ENCODE assay signal across 30 cellular contexts in genomic region chr2:183371545-183371944, GRCh38.
DNase-seq lines count a peak whose midpoint lies in the region; ATAC-seq, FAIRE-seq and TF ChIP-seq lines count a peak whose summit lies in the region.
"Had no signal": no experiment of that assay in that cellular context is flagged by ENCODE, and none has a peak within 500 bp of the region (broad histone marks: within the 10 kb centered on the region; RNA-seq: fewer than 3 reads in every experiment).

No MANE protein-coding gene starts in this region.

- H3K27ac ChIP-seq in brain microvascular endothelial cell = no peak overlapping the region
- no peak overlapping the region for H3K27ac ChIP-seq in prostate gland
- H3K27ac ChIP-seq: breast epithelium, left lung, SJCRH30, tibial nerve, VCaP had no signal

- no peak overlapping the region for H3K4me3 ChIP-seq in brain microvascular endothelial cell (ENCODE audit: low read depth, low read length)
- no peak overlapping the region for H3K4me3 ChIP-seq in prostate gland
- H3K4me3 ChIP-seq: breast epithelium, left lung, SJCRH30, tibial nerve had no signal

- H3K9me3 Mint-ChIP-seq in activated CD4-positive, alpha-beta memory T cell treated with anti-CD3 and anti-CD28 coated beads for 36 hours = peaks cover 10% of the 10 kb centered on the region

- H3K4me3 Mint-ChIP-seq in activated CD4-positive, alpha-beta memory T cell treated with anti-CD3 and anti-CD28 coated beads for 36 hours = no peak overlapping the region
- H3K4me3 Mint-ChIP-seq: activated CD4-positive, alpha-beta T cell treated with anti-CD3 and anti-CD28 coated beads for 36 hours; activated CD8-positive, alpha-beta T cell treated with anti-CD3 and anti-CD28 coated beads, Interleukin-2, amount 10 ng/mL, durations not matched to agents 7 days and 5 days; activated T-helper 17 cell treated with anti-CD3 and anti-CD28 coated beads, Interleukin-2, amount 50 U/mL, for 72 hours; B cell; naive thymus-derived CD8-positive, alpha-beta T cell had no signal

- POLR2A ChIA-PET in activated CD4-positive, alpha-beta memory T cell treated with anti-CD3 and anti-CD28 coated beads for 36 hours (lab: Charles Lee) = no interaction called here

- intact Hi-C loops in left ventricle myocardium superior (cut with micrococcal nuclease) = no loop called here
- intact Hi-C loops in prostate gland (cut with DNase I) = no loop called here
- intact Hi-C loops in activated CD4-positive, alpha-beta memory T cell treated with anti-CD3 and anti-CD28 coated beads for 36 hours (cut with micrococcal nuclease) = no loop called here

- TF ChIP-seq CTCF in brain microvascular endothelial cell (IDR thresholded peaks at IDR 0.05; ENCODE audit: low read depth, low read length, missing control alignments) = no peak
- no peak for TF ChIP-seq CTCF in prostate gland (IDR thresholded peaks at IDR 0.05)

- H3K27me3 Mint-ChIP-seq in activated CD4-positive, alpha-beta memory T cell treated with anti-CD3 and anti-CD28 coated beads for 36 hours = no peaks in the 10 kb centered on the region
- H3K27me3 Mint-ChIP-seq: activated CD4-positive, alpha-beta T cell treated with anti-CD3 and anti-CD28 coated beads for 36 hours; activated T-helper 17 cell treated with anti-CD3 and anti-CD28 coated beads, Interleukin-2, amount 50 U/mL, for 72 hours; B cell had no signal

- no peak for TF ChIP-seq POLR2A in GM12892 (IDR thresholded peaks at IDR 0.05; ENCODE audit: low read depth, low read length)
- no peak for TF ChIP-seq POLR2A in prostate gland (IDR thresholded peaks at IDR 0.05)

- H3K36me3 Mint-ChIP-seq in activated CD4-positive, alpha-beta memory T cell treated with anti-CD3 and anti-CD28 coated beads for 36 hours = no peaks in the 10 kb centered on the region
- H3K36me3 Mint-ChIP-seq: activated naive CD4-positive, alpha-beta T cell treated with anti-CD3 and anti-CD28 coated beads, Interleukin-2, amount 50 U/mL, for 72 hours; naive thymus-derived CD8-positive, alpha-beta T cell had no signal

- H3K4me1 ChIP-seq in prostate gland (replicated peaks) = no peaks in the 10 kb centered on the region
- H3K4me1 ChIP-seq: breast epithelium, left lung, SJCRH30, tibial nerve had no signal

- no peaks in the 10 kb centered on the region for H3K4me1 Mint-ChIP-seq in activated CD4-positive, alpha-beta memory T cell treated with anti-CD3 and anti-CD28 coated beads for 36 hours (ENCODE audit: low read depth)
- H3K4me1 Mint-ChIP-seq: activated CD4-positive, alpha-beta T cell treated with anti-CD3 and anti-CD28 coated beads for 36 hours; activated T-helper 17 cell treated with anti-CD3 and anti-CD28 coated beads, Interleukin-2, amount 50 U/mL, for 72 hours; B cell; naive thymus-derived CD8-positive, alpha-beta T cell had no signal

- no peaks in the 10 kb centered on the region for H3K9me3 ChIP-seq in prostate gland
- H3K9me3 ChIP-seq: breast epithelium, tibial nerve had no signal

- ATAC-seq in GM19324 (IDR thresholded peaks at IDR 0.05; ENCODE audit: low FRiP score, unreplicated experiment) (peak; percentile 63), HG03460 (IDR thresholded peaks at IDR 0.05; ENCODE audit: unreplicated experiment) (peak; percentile 66), left ventricle myocardium superior (no peak)
- ATAC-seq: activated CD4-positive, alpha-beta T cell treated with anti-CD3 and anti-CD28 coated beads for 36 hours; activated CD8-positive, alpha-beta T cell treated with anti-CD3 and anti-CD28 coated beads, Interleukin-2, amount 10 ng/mL, durations not matched to agents 7 days and 5 days; activated naive CD4-positive, alpha-beta T cell treated with anti-CD3 and anti-CD28 coated beads, Interleukin-2, amount 50 U/mL, for 72 hours; activated T-helper 17 cell treated with anti-CD3 and anti-CD28 coated beads, Interleukin-2, amount 50 U/mL, for 72 hours; left lung; naive thymus-derived CD8-positive, alpha-beta T cell had no signal

- H3K27ac Mint-ChIP-seq in activated CD4-positive, alpha-beta memory T cell treated with anti-CD3 and anti-CD28 coated beads for 36 hours = no peak overlapping the region
- H3K27ac Mint-ChIP-seq: activated CD4-positive, alpha-beta T cell treated with anti-CD3 and anti-CD28 coated beads for 36 hours; activated CD8-positive, alpha-beta T cell treated with anti-CD3 and anti-CD28 coated beads, Interleukin-2, amount 10 ng/mL, durations not matched to agents 7 days and 5 days; activated naive CD4-positive, alpha-beta T cell treated with anti-CD3 and anti-CD28 coated beads, Interleukin-2, amount 50 U/mL, for 72 hours; activated T-helper 17 cell treated with anti-CD3 and anti-CD28 coated beads, Interleukin-2, amount 50 U/mL, for 72 hours; B cell; naive thymus-derived CD8-positive, alpha-beta T cell had no signal

- in situ Hi-C loops in brain microvascular endothelial cell (cut with HindIII; ENCODE audit: low pct_ligation_motif_present, low sequenced_read_pairs) = no loop called here

- CTCF ChIA-PET in activated CD4-positive, alpha-beta memory T cell treated with anti-CD3 and anti-CD28 coated beads for 36 hours (lab: Charles Lee) = no interaction called here

- H3K27me3 ChIP-seq in brain microvascular endothelial cell (replicated peaks) = no peaks in the 10 kb centered on the region
- H3K27me3 ChIP-seq in prostate gland (replicated peaks; ENCODE audit: insufficient read depth) = no peaks in the 10 kb centered on the region
- H3K27me3 ChIP-seq: breast epithelium, left lung, SJCRH30, tibial nerve had no signal

- no peak for FAIRE-seq in GM12892 (lab: Jason Lieb, UNC)

- H3K36me3 ChIP-seq in brain microvascular endothelial cell (replicated peaks) = no peaks in the 10 kb centered on the region
- no peaks in the 10 kb centered on the region for H3K36me3 ChIP-seq in prostate gland
- H3K36me3 ChIP-seq: breast epithelium, left lung, tibial nerve had no signal

- DNase-seq in ELR (ENCODE audit: low read depth) (peak; percentile 17), brain microvascular endothelial cell (peak; percentile 35), left ventricle myocardium superior (no peak), GM12892 (ENCODE audit: insufficient read length) (no peak), prostate gland (ENCODE audit: low spot score) (no peak)
- DNase-seq in activated CD4-positive, alpha-beta memory T cell treated with anti-CD3 and anti-CD28 coated beads for 36 hours = no peak
- DNase-seq: activated CD4-positive, alpha-beta T cell treated with anti-CD3 and anti-CD28 coated beads for 36 hours; activated CD8-positive, alpha-beta T cell treated with anti-CD3 and anti-CD28 coated beads, Interleukin-2, amount 10 ng/mL, durations not matched to agents 7 days and 5 days; amygdala; DMS 273 treated with DMSO at 0.1 percent for 48 hours; H7; head of caudate nucleus; islet precursor cell; left lung; naive thymus-derived CD8-positive, alpha-beta T cell; NCI-H1092 treated with DMSO at 0.1 percent for 48 hours; NCI-H187 treated with DMSO at 0.1 percent for 48 hours; NCI-H2171 treated with DMSO at 0.1 percent for 48 hours; RPMI8226; SJCRH30; stimulated activated CD4-positive, alpha-beta T cell treated with anti-CD3 and anti-CD28 coated beads, Interleukin-4, amount 100 ng/mL, for 1 hour; T-helper 9 cell had no signal

Comparison
In these comparisons a context has a peak if more than half of its experiments do, and no peak if none do; other contexts are left out.
1. DNase-seq: peak in ELR (single experiment) and brain microvascular endothelial cell (single experiment); none in left ventricle myocardium superior (single experiment), GM12892 (single experiment), prostate gland (single experiment) and activated CD4-positive, alpha-beta memory T cell treated with anti-CD3 and anti-CD28 coated beads for 36 hours (single experiment).